In the genomic region with DNA sequence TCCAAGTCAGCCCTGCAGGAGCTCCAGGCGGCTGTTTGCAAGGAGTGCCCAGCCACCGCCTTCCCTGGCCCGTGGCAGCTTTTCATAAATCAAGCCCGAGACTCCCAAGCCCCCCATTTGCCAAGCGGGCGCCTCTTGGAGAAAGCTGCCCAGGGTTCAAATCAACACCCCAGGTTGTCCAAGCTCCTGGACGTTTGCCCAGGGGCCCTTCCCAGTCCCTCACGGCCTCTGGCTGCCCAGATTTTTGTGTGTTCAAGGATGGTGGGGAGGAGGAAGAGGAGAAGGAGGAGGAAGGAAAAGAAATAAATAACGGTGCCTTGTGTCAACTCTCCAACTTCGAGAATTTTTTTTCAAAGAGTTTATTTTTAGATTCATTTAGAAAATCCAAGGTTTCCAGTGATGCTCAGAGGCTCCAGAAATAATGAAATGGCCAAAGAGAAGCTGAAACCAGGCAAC, we compare ENCODE assay signal across 9 cellular contexts. TPM values are rescaled to one million over a fixed set of nuclear protein-coding genes. Genes with fewer than 3 reads are reported as not detected.
DNase-seq lines count a peak whose midpoint lies in the region; ATAC-seq, FAIRE-seq and TF ChIP-seq lines count a peak whose summit lies in the region.
"Had no signal": no experiment of that assay in that cellular context is flagged by ENCODE, and none has a peak within 500 bp of the region (broad histone marks: within the 10 kb centered on the region; RNA-seq: fewer than 3 reads in every experiment).

No MANE protein-coding gene starts in this region.

- intact Hi-C loops in kidney (cut with DNase I) = no loop called here
- intact Hi-C loops in spleen (cut with DNase I; ENCODE audit: low total_unique reads) = no loop called here

- H3K4me1 ChIP-seq in HUES48 (ENCODE audit: control insufficient read depth, insufficient read depth, low read length) (peaks cover 18% of the 10 kb centered on the region), kidney (ENCODE audit: control insufficient read depth in 1 of 2, insufficient read depth in 1 of 2, low read depth in 1 of 2, low read length in 2 of 2) (peaks cover 4 to 15% of the 10 kb centered on the region in 2 donors), spleen (peaks cover 13 to 42% (median 32%) of the 10 kb centered on the region in 6 donors)

- TF ChIP-seq CTCF in brain microvascular endothelial cell (IDR thresholded peaks at IDR 0.05; ENCODE audit: low read depth, low read length, missing control alignments) (no peak), kidney (IDR thresholded peaks at IDR 0.05; ENCODE audit: borderline replicate concordance, extremely low read depth, insufficient read depth) (no peak), spleen (IDR thresholded peaks at IDR 0.05 in 8 of 11, conservative IDR thresholded peaks at IDR 0.05 in 3 of 11) (no peak)

- H3K9me3 ChIP-seq in HUES48 (ENCODE audit: control insufficient read depth, insufficient read depth, low read length) (no peaks in the 10 kb centered on the region), kidney (ENCODE audit: control insufficient read depth in 1 of 2, low read length in 2 of 2) (no peaks in the 10 kb centered on the region), spleen (peaks cover 0 to 3% (median 0%) of the 10 kb centered on the region in 8 donors)

- H3K27me3 ChIP-seq in HUES48 (ENCODE audit: control insufficient read depth, insufficient read depth, low read length) (peaks cover 67% of the 10 kb centered on the region), brain microvascular endothelial cell (replicated peaks) (no peaks in the 10 kb centered on the region), spleen (replicated peaks in 1 of 7) (peaks cover 0 to 76% (median 36%) of the 10 kb centered on the region in 7 donors)

- in situ Hi-C loops in brain microvascular endothelial cell (cut with HindIII; ENCODE audit: low pct_ligation_motif_present, low sequenced_read_pairs) = no loop called here

- H3K27ac ChIP-seq in HUES48 (ENCODE audit: low read depth, low read length) (no peak overlapping the region), brain microvascular endothelial cell (peak overlapping the region; percentile 91), kidney (ENCODE audit: low read depth in 2 of 2, low read length in 2 of 2) (peak overlapping the region; percentile 36 to 88), spleen (peak overlapping the region in 7 of 8 donors; percentile 63 to 92 (median 76))
- H3K27ac ChIP-seq: epithelial cell of prostate had no signal

- no peak for TF ChIP-seq POLR2A in spleen (IDR thresholded peaks at IDR 0.05)

- DNase-seq in brain microvascular endothelial cell (no peak), kidney (no peak), spleen (no peak), GM19240 (ENCODE audit: insufficient read length, low spot score) (no peak), NOMO-1 (lab: John Stamatoyannopoulos, UW; ENCODE audit: unreplicated experiment in 2 of 2) (no peak)

- WGBS in spleen, 5 donors = 4 to 8% (median 7%) methylated on average over 6 to 10 of the region's 10 CpGs

- FAIRE-seq in kidney (lab: Jason Lieb, UNC) = no peak

- H3K9ac ChIP-seq in HUES48 (ENCODE audit: low read depth, low read length) (no peak overlapping the region), kidney (ENCODE audit: low read length in 2 of 2) (peak overlapping the region in 1 of 2 donors; percentile 40)

- H3K4me3 ChIP-seq in HUES48 (ENCODE audit: low read depth, low read length) = peak overlapping the region; percentile 80
- H3K4me3 ChIP-seq in brain microvascular endothelial cell (ENCODE audit: low read depth, low read length) = peak overlapping the region; percentile 82
- peak overlapping the region in 1 of 2 donors; percentile 42 for H3K4me3 ChIP-seq in kidney (ENCODE audit: low read length in 2 of 2)
- H3K4me3 ChIP-seq in spleen = peak overlapping the region in 7 of 8 donors; percentile 28 to 67 (median 43)

- H3K36me3 ChIP-seq in HUES48 (ENCODE audit: control insufficient read depth, insufficient read depth, low read length) = no peaks in the 10 kb centered on the region
- H3K36me3 ChIP-seq in brain microvascular endothelial cell (replicated peaks) = no peaks in the 10 kb centered on the region
- H3K36me3 ChIP-seq in kidney (ENCODE audit: control insufficient read depth in 1 of 2, insufficient read depth in 2 of 2, low read length in 2 of 2) = no peaks in the 10 kb centered on the region
- no peaks in the 10 kb centered on the region for H3K36me3 ChIP-seq in spleen

- no peak for ATAC-seq in HG03280 (IDR thresholded peaks at IDR 0.05; ENCODE audit: unreplicated experiment)
- no peak for ATAC-seq in GM21360 (IDR thresholded peaks at IDR 0.05; ENCODE audit: unreplicated experiment)

RNA-seq across cellular contexts. Expression of gene NFATC2, which starts 20.6 kb away (rescaled TPM):
- 10.5 TPM for total RNA-seq in kidney
- 0.73 TPM for polyA plus RNA-seq in kidney (ENCODE audit: insufficient read depth, low read depth, low replicate concordance)
- 10 to 100 TPM; 28.0 to 42.9 (median 38.7) TPM for total RNA-seq in spleen
- polyA plus RNA-seq in spleen = 1 to 10 TPM; 6.5 to 9.1 (median 6.8) TPM
